In the genomic region with DNA sequence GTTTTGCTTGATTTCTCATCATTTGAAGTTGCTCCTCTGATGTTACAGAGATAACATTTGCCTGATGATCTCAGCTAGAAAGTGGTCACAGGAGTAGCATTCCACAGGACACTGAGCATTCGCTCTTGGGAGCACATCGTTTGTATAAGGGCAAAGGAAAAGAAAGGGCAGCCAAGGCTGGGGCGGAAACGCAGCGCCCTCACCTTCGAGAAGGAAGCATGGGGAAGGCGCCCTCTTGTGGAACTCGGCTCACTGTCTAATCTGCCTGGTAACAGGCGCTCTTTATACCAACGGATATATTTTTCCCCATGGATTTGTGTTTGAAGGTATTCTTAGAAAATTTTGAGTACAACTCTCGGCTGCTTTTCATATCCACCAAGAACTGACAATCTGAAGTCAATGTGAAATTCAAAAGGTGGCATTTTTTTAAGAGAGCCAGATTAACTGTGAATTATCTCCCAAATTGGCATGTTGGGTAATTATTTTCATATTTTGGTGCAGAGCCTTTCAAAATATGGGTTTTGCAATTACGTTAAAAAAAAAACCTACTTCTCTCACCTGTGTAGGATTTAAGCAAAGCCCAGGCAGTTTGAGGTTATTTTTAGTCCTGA, we compare ENCODE assay signal across 8 cellular contexts.
A peak's percentile ranks its signal among the peaks of the same experiment; 100 is the strongest.
DNase-seq lines count a peak whose midpoint lies in the region; ATAC-seq lines count a peak whose summit lies in the region.

No MANE protein-coding gene starts in this region.

- no peaks in the 10 kb centered on the region for H3K79me2 ChIP-seq in ACC112 (ENCODE audit: control insufficient read depth, insufficient read depth, low read length, unreplicated experiment)

- peak overlapping the region; percentile 35; the same call in 1 of the 2 replicates for H3K4me3 ChIP-seq in ACC112 (ENCODE audit: low read depth, low read length)

- no peaks in the 10 kb centered on the region for H3K4me1 ChIP-seq in ACC112 (ENCODE audit: control insufficient read depth, insufficient read depth, low read length, unreplicated experiment)

- H3K36me3 ChIP-seq in ACC112 (ENCODE audit: insufficient read depth, low read length): no peaks in the 10 kb centered on the region

- ATAC-seq in GM18520 (IDR thresholded peaks at IDR 0.05; ENCODE audit: unreplicated experiment) (peak; percentile 85), HG03097 (IDR thresholded peaks at IDR 0.05; ENCODE audit: low FRiP score, unreplicated experiment) (peak; percentile 75)

- H2AFZ ChIP-seq in ACC112 (ENCODE audit: low read length, unreplicated experiment): peak overlapping the region; percentile 52

- H3K27ac ChIP-seq in ACC112 (ENCODE audit: low read depth, low read length): no peak overlapping the region

- DNase-seq in NCI-H2196 treated with DMSO at 0.1 percent for 48 hours (lab: John Stamatoyannopoulos, UW; ENCODE audit: unreplicated experiment) (peak; percentile 54), cerebellum (ENCODE audit: low spot score) (peak; percentile 66), left kidney (ENCODE audit: low read depth, low spot score) (peak; percentile 92)
- DNase-seq in activated CD4-positive, alpha-beta T cell treated with anti-CD3 and anti-CD28 coated beads for 24 hours (ENCODE audit: low read depth in 2 of 2): peak; percentile 61 to 69
- DNase-seq in stimulated activated CD4-positive, alpha-beta T cell treated with anti-CD3 and anti-CD28 coated beads, Interleukin-4, amount 100 ng/mL, for 1 hour: peak; percentile 77

- no peaks in the 10 kb centered on the region for H3K27me3 ChIP-seq in ACC112 (ENCODE audit: insufficient read depth, low read length)
